In the genomic region with DNA sequence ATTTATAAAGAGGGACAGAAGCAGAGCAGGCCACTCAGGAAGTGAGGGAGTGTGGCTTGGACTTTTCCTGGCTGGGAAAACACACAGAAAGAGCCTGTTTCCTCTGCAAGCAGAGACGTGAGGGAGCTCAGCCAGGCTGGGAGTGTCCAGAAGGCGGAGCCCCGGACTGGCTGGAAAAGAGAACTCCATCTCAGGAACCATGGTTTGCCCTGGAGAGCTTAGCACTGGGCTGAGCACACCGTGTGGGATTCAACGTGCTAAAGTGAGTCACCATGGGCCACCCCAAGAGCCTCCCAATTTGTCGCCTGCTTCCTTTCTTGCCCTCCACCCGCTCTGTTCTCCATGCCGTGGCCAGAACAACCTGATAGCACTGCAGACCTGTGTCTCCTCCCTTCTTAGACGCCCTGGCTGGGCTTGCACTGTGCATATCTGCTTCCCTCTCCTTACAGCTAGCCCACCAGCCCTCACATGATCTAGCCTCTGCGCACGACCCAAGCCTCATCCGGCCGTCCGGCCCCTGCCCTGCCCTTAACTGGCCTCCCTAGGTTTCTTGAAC, we compare ENCODE assay signal across 12 cellular contexts. TPM values are rescaled to one million over a fixed set of nuclear protein-coding genes. Genes with fewer than 3 reads are reported as not detected.
DNase-seq lines count a peak whose midpoint lies in the region; ATAC-seq and TF ChIP-seq lines count a peak whose summit lies in the region.
"Had no signal": no experiment of that assay in that cellular context is flagged by ENCODE, and none has a peak within 500 bp of the region (broad histone marks: within the 10 kb centered on the region; RNA-seq: fewer than 3 reads in every experiment).

No MANE protein-coding gene starts in this region.

- peak overlapping the region; percentile 36 for H2AFZ ChIP-seq in smooth muscle cell (ENCODE audit: low read depth)

- H4K20me1 ChIP-seq in smooth muscle cell (ENCODE audit: low read depth), result no peaks in the 10 kb centered on the region

- peak; percentile 33 for DNase-seq in HPDE6-E6E7 (ENCODE audit: extremely low spot score)
- DNase-seq in cerebellar cortex (ENCODE audit: low spot score), result peak; percentile 61
- peak; percentile 58 for DNase-seq in left lobe of liver (ENCODE audit: low spot score)
- no peak for DNase-seq in smooth muscle cell (lab: John Stamatoyannopoulos, UW; ENCODE audit: unreplicated experiment)
- DNase-seq in COR-L47 (lab: John Stamatoyannopoulos, UW), result no peak
- DNase-seq in GM20000 (ENCODE audit: low spot score), result no peak
- no peak for DNase-seq in stimulated activated CD4-positive, alpha-beta T cell treated with anti-CD3 and anti-CD28 coated beads, Interleukin-2, amount 100 ng/mL, for 24 hours
- DNase-seq in DMS53 treated with DMSO at 0.1 percent for 48 hours (lab: John Stamatoyannopoulos, UW; ENCODE audit: unreplicated experiment), result no peak
- DNase-seq: activated CD8-positive, alpha-beta memory T cell treated with anti-CD3 and anti-CD28 coated beads, Interleukin-2, amount 50 U/mL, for 4 hours; effector memory CD8-positive, alpha-beta T cell; SHP77 treated with DMSO at 0.1 percent for 48 hours had no signal

- H3K4me2 ChIP-seq in smooth muscle cell, result peak overlapping the region; percentile 6

- no peaks in the 10 kb centered on the region for H3K27me3 ChIP-seq in smooth muscle cell (ENCODE audit: low read depth)

- H3K9ac ChIP-seq in smooth muscle cell (ENCODE audit: low read depth), result no peak overlapping the region

- ATAC-seq in left lobe of liver, result peak; percentile 92
- ATAC-seq: effector memory CD8-positive, alpha-beta T cell had no signal

- TF ChIP-seq CTCF in smooth muscle cell (IDR thresholded peaks at IDR 0.05; ENCODE audit: borderline replicate concordance, insufficient read depth, poor library complexity, severe bottlenecking) (no peak), GM20000 (IDR thresholded peaks at IDR 0.05; ENCODE audit: extremely low read depth, missing control alignments) (no peak)

- no peaks in the 10 kb centered on the region for H3F3A ChIP-seq in smooth muscle cell (ENCODE audit: low read depth)

- no peak overlapping the region for H3K27ac ChIP-seq in smooth muscle cell (ENCODE audit: low read depth)

- no peaks in the 10 kb centered on the region for H3K79me2 ChIP-seq in smooth muscle cell (ENCODE audit: low read depth)

- WGBS in smooth muscle cell (ENCODE audit: low lambda C conversion rate), result 75% methylated on average over 14 of the region's 14 CpGs

- H3K36me3 ChIP-seq in smooth muscle cell (ENCODE audit: low read depth), result no peaks in the 10 kb centered on the region

- no peaks in the 10 kb centered on the region for H3K9me3 ChIP-seq in smooth muscle cell (replicated peaks; ENCODE audit: low read depth)

- no peaks in the 10 kb centered on the region for H3K4me1 ChIP-seq in smooth muscle cell (ENCODE audit: low read depth)

- H3K4me3 ChIP-seq in smooth muscle cell, result no peak overlapping the region

RNA-seq across cellular contexts. Expression of a gene that starts 51.8 kb away (rescaled TPM):
- total RNA-seq in left lobe of liver (5.7 TPM), smooth muscle cell (11.2 and 11.5 TPM in 2 replicates)
- 16.3 and 16.6 TPM in 2 replicates for polyA plus RNA-seq in smooth muscle cell
- polyA plus RNA-seq: IgD-negative memory B cell had no signal

Comparison
In these comparisons a context has a peak if more than half of its experiments do, and no peak if none do; other contexts are left out.
1. DNase-seq: peak in HPDE6-E6E7 (single experiment), cerebellar cortex (single experiment) and left lobe of liver (single experiment); none in smooth muscle cell (single experiment), COR-L47 (single experiment), GM20000 (single experiment), stimulated activated CD4-positive, alpha-beta T cell treated with anti-CD3 and anti-CD28 coated beads, Interleukin-2, amount 100 ng/mL, for 24 hours (0 of 2) and DMS53 treated with DMSO at 0.1 percent for 48 hours (single experiment).